2 cellular contexts compared by ENCODE assay signal in the genomic region with DNA sequence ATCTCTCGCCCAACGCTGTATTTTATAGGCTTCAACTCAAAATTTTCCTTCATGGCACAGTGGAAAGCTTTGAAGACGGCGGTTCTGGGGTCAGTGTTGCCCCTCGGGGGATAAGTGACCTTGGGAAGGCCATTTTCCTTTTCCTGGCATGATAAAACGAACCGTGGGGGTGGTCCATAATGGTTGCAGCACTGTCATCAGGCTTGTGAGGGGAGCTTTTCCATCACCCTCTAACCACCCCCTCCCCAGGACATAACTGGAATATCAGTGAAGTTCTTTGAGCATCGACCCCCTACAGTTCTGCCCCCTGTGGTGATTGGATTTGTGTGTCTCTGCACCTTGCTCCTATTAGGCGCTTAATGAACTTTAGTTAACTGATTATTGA.
TF ChIP-seq lines count a peak whose summit lies in the region.

No MANE protein-coding gene starts in this region.

TF ChIP-seq in HEK293, 187 proteins besides CTCF, POLR2A, EP300 and RAD21 (continued from another document):
- TF ChIP-seq ZBTB17 (tag by site-specific recombination; IDR thresholded peaks at IDR 0.05) (peak; percentile 52), GLI4 (tag by site-specific recombination; IDR thresholded peaks at IDR 0.05) (no peak), ZNF558 (tag by site-specific recombination; IDR thresholded peaks at IDR 0.05) (no peak), ZNF404 (tag by site-specific recombination; IDR thresholded peaks at IDR 0.05) (no peak), ZSCAN16 (tag by site-specific recombination; IDR thresholded peaks at IDR 0.05) (no peak), ZBTB44 (tag by site-specific recombination; IDR thresholded peaks at IDR 0.05) (no peak), ZNF777 (tag by site-specific recombination; IDR thresholded peaks at IDR 0.05; ENCODE audit: borderline replicate concordance) (no peak), ZIC2 (tag by site-specific recombination; IDR thresholded peaks at IDR 0.05) (peak; percentile 43; the same call in 1 of the 2 replicates), GLIS2 (tag by site-specific recombination; IDR thresholded peaks at IDR 0.05) (0 out of 2 replicates have a peak, but pooled peaks have one; percentile 21), ZNF341 (tag by site-specific recombination; IDR thresholded peaks at IDR 0.05; ENCODE audit: low read depth) (peak; percentile 85)
- TF ChIP-seq, protein P1, sequence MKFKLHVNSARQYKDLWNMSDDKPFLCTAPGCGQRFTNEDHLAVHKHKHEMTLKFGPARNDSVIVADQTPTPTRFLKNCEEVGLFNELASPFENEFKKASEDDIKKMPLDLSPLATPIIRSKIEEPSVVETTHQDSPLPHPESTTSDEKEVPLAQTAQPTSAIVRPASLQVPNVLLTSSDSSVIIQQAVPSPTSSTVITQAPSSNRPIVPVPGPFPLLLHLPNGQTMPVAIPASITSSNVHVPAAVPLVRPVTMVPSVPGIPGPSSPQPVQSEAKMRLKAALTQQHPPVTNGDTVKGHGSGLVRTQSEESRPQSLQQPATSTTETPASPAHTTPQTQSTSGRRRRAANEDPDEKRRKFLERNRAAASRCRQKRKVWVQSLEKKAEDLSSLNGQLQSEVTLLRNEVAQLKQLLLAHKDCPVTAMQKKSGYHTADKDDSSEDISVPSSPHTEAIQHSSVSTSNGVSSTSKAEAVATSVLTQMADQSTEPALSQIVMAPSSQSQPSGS (tag by site-specific recombination; IDR thresholded peaks at IDR 0.05; ENCODE audit: low read depth): no peak
- TF ChIP-seq, protein P2, sequence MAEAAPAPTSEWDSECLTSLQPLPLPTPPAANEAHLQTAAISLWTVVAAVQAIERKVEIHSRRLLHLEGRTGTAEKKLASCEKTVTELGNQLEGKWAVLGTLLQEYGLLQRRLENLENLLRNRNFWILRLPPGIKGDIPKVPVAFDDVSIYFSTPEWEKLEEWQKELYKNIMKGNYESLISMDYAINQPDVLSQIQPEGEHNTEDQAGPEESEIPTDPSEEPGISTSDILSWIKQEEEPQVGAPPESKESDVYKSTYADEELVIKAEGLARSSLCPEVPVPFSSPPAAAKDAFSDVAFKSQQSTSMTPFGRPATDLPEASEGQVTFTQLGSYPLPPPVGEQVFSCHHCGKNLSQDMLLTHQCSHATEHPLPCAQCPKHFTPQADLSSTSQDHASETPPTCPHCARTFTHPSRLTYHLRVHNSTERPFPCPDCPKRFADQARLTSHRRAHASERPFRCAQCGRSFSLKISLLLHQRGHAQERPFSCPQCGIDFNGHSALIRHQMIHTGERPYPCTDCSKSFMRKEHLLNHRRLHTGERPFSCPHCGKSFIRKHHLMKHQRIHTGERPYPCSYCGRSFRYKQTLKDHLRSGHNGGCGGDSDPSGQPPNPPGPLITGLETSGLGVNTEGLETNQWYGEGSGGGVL (tag by site-specific recombination; IDR thresholded peaks at IDR 0.05): 0 out of 2 replicates have a peak, but pooled peaks have one; percentile 22

TF ChIP-seq in K562, 482 proteins besides CTCF, POLR2A, EP300 and RAD21 (continued from another document):
- TF ChIP-seq, protein P3, sequence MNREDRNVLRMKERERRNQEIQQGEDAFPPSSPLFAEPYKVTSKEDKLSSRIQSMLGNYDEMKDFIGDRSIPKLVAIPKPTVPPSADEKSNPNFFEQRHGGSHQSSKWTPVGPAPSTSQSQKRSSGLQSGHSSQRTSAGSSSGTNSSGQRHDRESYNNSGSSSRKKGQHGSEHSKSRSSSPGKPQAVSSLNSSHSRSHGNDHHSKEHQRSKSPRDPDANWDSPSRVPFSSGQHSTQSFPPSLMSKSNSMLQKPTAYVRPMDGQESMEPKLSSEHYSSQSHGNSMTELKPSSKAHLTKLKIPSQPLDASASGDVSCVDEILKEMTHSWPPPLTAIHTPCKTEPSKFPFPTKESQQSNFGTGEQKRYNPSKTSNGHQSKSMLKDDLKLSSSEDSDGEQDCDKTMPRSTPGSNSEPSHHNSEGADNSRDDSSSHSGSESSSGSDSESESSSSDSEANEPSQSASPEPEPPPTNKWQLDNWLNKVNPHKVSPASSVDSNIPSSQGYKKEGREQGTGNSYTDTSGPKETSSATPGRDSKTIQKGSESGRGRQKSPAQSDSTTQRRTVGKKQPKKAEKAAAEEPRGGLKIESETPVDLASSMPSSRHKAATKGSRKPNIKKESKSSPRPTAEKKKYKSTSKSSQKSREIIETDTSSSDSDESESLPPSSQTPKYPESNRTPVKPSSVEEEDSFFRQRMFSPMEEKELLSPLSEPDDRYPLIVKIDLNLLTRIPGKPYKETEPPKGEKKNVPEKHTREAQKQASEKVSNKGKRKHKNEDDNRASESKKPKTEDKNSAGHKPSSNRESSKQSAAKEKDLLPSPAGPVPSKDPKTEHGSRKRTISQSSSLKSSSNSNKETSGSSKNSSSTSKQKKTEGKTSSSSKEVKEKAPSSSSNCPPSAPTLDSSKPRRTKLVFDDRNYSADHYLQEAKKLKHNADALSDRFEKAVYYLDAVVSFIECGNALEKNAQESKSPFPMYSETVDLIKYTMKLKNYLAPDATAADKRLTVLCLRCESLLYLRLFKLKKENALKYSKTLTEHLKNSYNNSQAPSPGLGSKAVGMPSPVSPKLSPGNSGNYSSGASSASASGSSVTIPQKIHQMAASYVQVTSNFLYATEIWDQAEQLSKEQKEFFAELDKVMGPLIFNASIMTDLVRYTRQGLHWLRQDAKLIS (CRISPR knock-in tag; IDR thresholded peaks at IDR 0.05): no peak
- TF ChIP-seq ZBTB7A (IDR thresholded peaks at IDR 0.05; ENCODE audit: borderline replicate concordance, control insufficient read depth, low read depth, low read length): peak; percentile 11; the same call in 1 of the 2 replicates
- TF ChIP-seq PTBP1 (IDR thresholded peaks at IDR 0.05; ENCODE audit: low read depth, low read length): no peak
- TF ChIP-seq CHD1 (IDR thresholded peaks at IDR 0.05; ENCODE audit: low read length): peak; percentile 24
- TF ChIP-seq SMARCA4 (IDR thresholded peaks at IDR 0.05): no peak
- no peak for TF ChIP-seq BHLHE40 (IDR thresholded peaks at IDR 0.05; ENCODE audit: low read length)
- 0 out of 2 replicates have a peak, but pooled peaks have one; percentile 23 for TF ChIP-seq FOXK1 (CRISPR knock-in tag; IDR thresholded peaks at IDR 0.05; ENCODE audit: borderline replicate concordance)
- no peak for TF ChIP-seq PTTG1 (tag; IDR thresholded peaks at IDR 0.05; ENCODE audit: low read depth)
- no peak for TF ChIP-seq MAX (CRISPR knock-in tag; IDR thresholded peaks at IDR 0.05)
- TF ChIP-seq YY1 (IDR thresholded peaks at IDR 0.05; ENCODE audit: borderline replicate concordance in 1 of 3, control insufficient read depth in 1 of 3, extremely low read depth in 1 of 3, insufficient read depth in 3 of 3, insufficient read length in 1 of 3, insufficient replicate concordance in 2 of 3, low read depth in 1 of 3, low read length in 2 of 3): peak in 1 of 3 experiments; percentile 31
- TF ChIP-seq RCOR1 (IDR thresholded peaks at IDR 0.05; ENCODE audit: borderline replicate concordance in 1 of 2, low read depth in 2 of 2, low read length in 2 of 2): no peak
- 0 out of 4 replicates have a peak, but pooled peaks of 1 of the 2 experiments have one; percentile 4 for TF ChIP-seq SIN3A (IDR thresholded peaks at IDR 0.05; ENCODE audit: borderline replicate concordance in 2 of 2, control insufficient read depth in 1 of 2, low read depth in 2 of 2, low read length in 2 of 2)
- TF ChIP-seq POLR3A (IDR thresholded peaks at IDR 0.05; ENCODE audit: borderline replicate concordance, extremely low read depth, insufficient read depth, insufficient read length): no peak
- TF ChIP-seq ETV1 (tag; conservative IDR thresholded peaks at IDR 0.05; ENCODE audit: low read depth): no peak
- TF ChIP-seq, protein P4, sequence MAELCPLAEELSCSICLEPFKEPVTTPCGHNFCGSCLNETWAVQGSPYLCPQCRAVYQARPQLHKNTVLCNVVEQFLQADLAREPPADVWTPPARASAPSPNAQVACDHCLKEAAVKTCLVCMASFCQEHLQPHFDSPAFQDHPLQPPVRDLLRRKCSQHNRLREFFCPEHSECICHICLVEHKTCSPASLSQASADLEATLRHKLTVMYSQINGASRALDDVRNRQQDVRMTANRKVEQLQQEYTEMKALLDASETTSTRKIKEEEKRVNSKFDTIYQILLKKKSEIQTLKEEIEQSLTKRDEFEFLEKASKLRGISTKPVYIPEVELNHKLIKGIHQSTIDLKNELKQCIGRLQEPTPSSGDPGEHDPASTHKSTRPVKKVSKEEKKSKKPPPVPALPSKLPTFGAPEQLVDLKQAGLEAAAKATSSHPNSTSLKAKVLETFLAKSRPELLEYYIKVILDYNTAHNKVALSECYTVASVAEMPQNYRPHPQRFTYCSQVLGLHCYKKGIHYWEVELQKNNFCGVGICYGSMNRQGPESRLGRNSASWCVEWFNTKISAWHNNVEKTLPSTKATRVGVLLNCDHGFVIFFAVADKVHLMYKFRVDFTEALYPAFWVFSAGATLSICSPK (IDR thresholded peaks at IDR 0.05; ENCODE audit: borderline replicate concordance): no peak
TF ChIP-seq in K562: peak in this region for 5.
